1 cellular context compared by ENCODE assay signal in the genomic region with DNA sequence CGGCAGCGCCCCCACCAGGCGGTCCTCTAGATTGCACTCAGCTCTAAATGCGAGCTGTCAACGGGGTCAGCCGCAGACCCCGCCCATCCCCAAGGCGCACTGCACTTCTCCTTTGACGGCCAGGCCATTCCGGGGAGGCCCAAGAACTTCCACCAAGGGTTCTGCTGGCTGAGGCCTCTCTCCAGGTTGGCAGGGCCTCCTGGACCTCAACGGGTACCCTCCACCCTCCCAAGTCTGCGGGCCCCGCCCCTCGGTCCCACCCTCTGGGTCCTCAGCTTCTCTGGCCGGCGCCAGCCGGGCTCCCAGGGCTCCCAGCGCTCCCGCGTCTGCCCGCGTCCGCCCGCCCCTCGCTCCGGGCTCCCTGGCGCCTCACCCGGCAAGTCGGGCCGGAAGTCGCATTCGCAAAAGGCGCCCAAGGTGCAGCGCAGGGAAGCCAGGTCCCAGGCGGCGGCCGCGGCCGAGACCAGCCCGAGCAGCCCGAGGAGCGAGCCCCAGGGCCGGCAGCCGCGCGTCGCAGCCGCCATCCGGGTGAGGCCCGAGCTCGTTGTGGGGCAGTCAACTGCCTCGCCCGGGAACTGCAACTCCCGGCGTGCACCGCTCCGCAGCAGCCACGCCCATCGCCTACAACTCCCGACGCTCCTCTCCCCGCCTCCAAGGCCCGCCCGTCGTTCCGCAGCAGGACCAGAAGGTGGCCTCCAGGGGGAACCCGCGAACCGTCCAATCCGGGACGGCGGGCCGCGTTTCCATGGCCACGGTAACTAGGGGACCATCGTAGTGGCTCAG.
TF ChIP-seq lines count a peak whose summit lies in the region.

A gene (minus strand): TSS at position 548 of the 783 bp plus-strand sequence. CDS start 24 bp downstream, at position 524.

TF ChIP-seq in GM12878, 131 proteins besides CTCF, POLR2A, EP300 and RAD21 (continued from another document and continues in another):
- TF ChIP-seq, protein P1, sequence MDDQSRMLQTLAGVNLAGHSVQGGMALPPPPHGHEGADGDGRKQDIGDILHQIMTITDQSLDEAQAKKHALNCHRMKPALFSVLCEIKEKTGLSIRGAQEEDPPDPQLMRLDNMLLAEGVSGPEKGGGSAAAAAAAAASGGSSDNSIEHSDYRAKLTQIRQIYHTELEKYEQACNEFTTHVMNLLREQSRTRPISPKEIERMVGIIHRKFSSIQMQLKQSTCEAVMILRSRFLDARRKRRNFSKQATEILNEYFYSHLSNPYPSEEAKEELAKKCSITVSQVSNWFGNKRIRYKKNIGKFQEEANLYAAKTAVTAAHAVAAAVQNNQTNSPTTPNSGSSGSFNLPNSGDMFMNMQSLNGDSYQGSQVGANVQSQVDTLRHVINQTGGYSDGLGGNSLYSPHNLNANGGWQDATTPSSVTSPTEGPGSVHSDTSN (IDR thresholded peaks at IDR 0.05; ENCODE audit: insufficient replicate concordance, low read depth, low read length) = no peak
- no peak for TF ChIP-seq HDAC2 (IDR thresholded peaks at IDR 0.05)
- no peak for TF ChIP-seq MTA2 (IDR thresholded peaks at IDR 0.05; ENCODE audit: low read depth)
- no peak for TF ChIP-seq MTA3 (IDR thresholded peaks at IDR 0.05; ENCODE audit: borderline replicate concordance, low read length)
- no peak for TF ChIP-seq ASH2L (IDR thresholded peaks at IDR 0.05; ENCODE audit: borderline replicate concordance, low read depth)
- no peak for TF ChIP-seq IKZF2 (IDR thresholded peaks at IDR 0.05)
- peak; percentile 66; a peak in 3 of 4 replicates for TF ChIP-seq BHLHE40 (IDR thresholded peaks at IDR 0.05; ENCODE audit: borderline replicate concordance in 1 of 2, low read depth in 2 of 2, low read length in 1 of 2)
- TF ChIP-seq ZSCAN29 (IDR thresholded peaks at IDR 0.05) = no peak; the same call in 1 of the 2 replicates
- 0 out of 2 replicates have a peak, but pooled peaks have one; percentile 81 for TF ChIP-seq SIN3A (IDR thresholded peaks at IDR 0.05; ENCODE audit: low read depth, low read length)
- TF ChIP-seq CHD1 (IDR thresholded peaks at IDR 0.05; ENCODE audit: low read depth, low read length) = no peak
- TF ChIP-seq TAF1 (IDR thresholded peaks at IDR 0.05; ENCODE audit: borderline replicate concordance, low read depth, low read length) = peak; percentile 79; the same call in 1 of the 2 replicates
- TF ChIP-seq PAX5 (IDR thresholded peaks at IDR 0.05; ENCODE audit: borderline replicate concordance, low read depth, low read length) = peak; percentile 57; the same call in 1 of the 2 replicates
- TF ChIP-seq ZZZ3 (IDR thresholded peaks at IDR 0.05; ENCODE audit: control insufficient read depth, insufficient read length, low read depth) = no peak
- peak; percentile 86 for TF ChIP-seq RB1 (IDR thresholded peaks at IDR 0.05; ENCODE audit: borderline replicate concordance)
- peak; percentile 94 for TF ChIP-seq SIX5 (IDR thresholded peaks at IDR 0.05; ENCODE audit: low read depth, low read length, severe bottlenecking)
- 0 out of 2 replicates have a peak, but pooled peaks have one; percentile 15 for TF ChIP-seq IRF4 (IDR thresholded peaks at IDR 0.05; ENCODE audit: low read depth, low read length)
- peak; percentile 67 for TF ChIP-seq MEF2B (IDR thresholded peaks at IDR 0.05; ENCODE audit: partially characterized antibody, poor library complexity, severe bottlenecking)
- TF ChIP-seq, protein P2, sequence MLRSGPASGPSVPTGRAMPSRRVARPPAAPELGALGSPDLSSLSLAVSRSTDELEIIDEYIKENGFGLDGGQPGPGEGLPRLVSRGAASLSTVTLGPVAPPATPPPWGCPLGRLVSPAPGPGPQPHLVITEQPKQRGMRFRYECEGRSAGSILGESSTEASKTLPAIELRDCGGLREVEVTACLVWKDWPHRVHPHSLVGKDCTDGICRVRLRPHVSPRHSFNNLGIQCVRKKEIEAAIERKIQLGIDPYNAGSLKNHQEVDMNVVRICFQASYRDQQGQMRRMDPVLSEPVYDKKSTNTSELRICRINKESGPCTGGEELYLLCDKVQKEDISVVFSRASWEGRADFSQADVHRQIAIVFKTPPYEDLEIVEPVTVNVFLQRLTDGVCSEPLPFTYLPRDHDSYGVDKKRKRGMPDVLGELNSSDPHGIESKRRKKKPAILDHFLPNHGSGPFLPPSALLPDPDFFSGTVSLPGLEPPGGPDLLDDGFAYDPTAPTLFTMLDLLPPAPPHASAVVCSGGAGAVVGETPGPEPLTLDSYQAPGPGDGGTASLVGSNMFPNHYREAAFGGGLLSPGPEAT (IDR thresholded peaks at IDR 0.05; ENCODE audit: low read depth) = no peak
- TF ChIP-seq, protein P3, sequence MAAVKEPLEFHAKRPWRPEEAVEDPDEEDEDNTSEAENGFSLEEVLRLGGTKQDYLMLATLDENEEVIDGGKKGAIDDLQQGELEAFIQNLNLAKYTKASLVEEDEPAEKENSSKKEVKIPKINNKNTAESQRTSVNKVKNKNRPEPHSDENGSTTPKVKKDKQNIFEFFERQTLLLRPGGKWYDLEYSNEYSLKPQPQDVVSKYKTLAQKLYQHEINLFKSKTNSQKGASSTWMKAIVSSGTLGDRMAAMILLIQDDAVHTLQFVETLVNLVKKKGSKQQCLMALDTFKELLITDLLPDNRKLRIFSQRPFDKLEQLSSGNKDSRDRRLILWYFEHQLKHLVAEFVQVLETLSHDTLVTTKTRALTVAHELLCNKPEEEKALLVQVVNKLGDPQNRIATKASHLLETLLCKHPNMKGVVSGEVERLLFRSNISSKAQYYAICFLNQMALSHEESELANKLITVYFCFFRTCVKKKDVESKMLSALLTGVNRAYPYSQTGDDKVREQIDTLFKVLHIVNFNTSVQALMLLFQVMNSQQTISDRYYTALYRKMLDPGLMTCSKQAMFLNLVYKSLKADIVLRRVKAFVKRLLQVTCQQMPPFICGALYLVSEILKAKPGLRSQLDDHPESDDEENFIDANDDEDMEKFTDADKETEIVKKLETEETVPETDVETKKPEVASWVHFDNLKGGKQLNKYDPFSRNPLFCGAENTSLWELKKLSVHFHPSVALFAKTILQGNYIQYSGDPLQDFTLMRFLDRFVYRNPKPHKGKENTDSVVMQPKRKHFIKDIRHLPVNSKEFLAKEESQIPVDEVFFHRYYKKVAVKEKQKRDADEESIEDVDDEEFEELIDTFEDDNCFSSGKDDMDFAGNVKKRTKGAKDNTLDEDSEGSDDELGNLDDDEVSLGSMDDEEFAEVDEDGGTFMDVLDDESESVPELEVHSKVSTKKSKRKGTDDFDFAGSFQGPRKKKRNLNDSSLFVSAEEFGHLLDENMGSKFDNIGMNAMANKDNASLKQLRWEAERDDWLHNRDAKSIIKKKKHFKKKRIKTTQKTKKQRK (IDR thresholded peaks at IDR 0.05; ENCODE audit: low read depth, low read length) = no peak
- TF ChIP-seq BACH1 (IDR thresholded peaks at IDR 0.05; ENCODE audit: borderline replicate concordance) = peak; percentile 88
- peak; percentile 37 for TF ChIP-seq NBN (IDR thresholded peaks at IDR 0.05)
- TF ChIP-seq, protein P4, sequence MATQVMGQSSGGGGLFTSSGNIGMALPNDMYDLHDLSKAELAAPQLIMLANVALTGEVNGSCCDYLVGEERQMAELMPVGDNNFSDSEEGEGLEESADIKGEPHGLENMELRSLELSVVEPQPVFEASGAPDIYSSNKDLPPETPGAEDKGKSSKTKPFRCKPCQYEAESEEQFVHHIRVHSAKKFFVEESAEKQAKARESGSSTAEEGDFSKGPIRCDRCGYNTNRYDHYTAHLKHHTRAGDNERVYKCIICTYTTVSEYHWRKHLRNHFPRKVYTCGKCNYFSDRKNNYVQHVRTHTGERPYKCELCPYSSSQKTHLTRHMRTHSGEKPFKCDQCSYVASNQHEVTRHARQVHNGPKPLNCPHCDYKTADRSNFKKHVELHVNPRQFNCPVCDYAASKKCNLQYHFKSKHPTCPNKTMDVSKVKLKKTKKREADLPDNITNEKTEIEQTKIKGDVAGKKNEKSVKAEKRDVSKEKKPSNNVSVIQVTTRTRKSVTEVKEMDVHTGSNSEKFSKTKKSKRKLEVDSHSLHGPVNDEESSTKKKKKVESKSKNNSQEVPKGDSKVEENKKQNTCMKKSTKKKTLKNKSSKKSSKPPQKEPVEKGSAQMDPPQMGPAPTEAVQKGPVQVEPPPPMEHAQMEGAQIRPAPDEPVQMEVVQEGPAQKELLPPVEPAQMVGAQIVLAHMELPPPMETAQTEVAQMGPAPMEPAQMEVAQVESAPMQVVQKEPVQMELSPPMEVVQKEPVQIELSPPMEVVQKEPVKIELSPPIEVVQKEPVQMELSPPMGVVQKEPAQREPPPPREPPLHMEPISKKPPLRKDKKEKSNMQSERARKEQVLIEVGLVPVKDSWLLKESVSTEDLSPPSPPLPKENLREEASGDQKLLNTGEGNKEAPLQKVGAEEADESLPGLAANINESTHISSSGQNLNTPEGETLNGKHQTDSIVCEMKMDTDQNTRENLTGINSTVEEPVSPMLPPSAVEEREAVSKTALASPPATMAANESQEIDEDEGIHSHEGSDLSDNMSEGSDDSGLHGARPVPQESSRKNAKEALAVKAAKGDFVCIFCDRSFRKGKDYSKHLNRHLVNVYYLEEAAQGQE (IDR thresholded peaks at IDR 0.05; ENCODE audit: low read depth, low read length) = no peak
- TF ChIP-seq, protein P5, sequence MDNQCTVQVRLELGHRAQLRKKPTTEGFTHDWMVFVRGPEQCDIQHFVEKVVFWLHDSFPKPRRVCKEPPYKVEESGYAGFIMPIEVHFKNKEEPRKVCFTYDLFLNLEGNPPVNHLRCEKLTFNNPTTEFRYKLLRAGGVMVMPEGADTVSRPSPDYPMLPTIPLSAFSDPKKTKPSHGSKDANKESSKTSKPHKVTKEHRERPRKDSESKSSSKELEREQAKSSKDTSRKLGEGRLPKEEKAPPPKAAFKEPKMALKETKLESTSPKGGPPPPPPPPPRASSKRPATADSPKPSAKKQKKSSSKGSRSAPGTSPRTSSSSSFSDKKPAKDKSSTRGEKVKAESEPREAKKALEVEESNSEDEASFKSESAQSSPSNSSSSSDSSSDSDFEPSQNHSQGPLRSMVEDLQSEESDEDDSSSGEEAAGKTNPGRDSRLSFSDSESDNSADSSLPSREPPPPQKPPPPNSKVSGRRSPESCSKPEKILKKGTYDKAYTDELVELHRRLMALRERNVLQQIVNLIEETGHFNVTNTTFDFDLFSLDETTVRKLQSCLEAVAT (IDR thresholded peaks at IDR 0.05) = no peak
- TF ChIP-seq, protein P6, sequence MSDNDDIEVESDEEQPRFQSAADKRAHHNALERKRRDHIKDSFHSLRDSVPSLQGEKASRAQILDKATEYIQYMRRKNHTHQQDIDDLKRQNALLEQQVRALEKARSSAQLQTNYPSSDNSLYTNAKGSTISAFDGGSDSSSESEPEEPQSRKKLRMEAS (IDR thresholded peaks at IDR 0.05; ENCODE audit: low read depth, low read length) = peak; percentile 69
- peak; percentile 80 for TF ChIP-seq FOXM1 (IDR thresholded peaks at IDR 0.05; ENCODE audit: low read depth, low read length)
- TF ChIP-seq, protein P7, sequence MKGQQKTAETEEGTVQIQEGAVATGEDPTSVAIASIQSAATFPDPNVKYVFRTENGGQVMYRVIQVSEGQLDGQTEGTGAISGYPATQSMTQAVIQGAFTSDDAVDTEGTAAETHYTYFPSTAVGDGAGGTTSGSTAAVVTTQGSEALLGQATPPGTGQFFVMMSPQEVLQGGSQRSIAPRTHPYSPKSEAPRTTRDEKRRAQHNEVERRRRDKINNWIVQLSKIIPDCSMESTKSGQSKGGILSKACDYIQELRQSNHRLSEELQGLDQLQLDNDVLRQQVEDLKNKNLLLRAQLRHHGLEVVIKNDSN (IDR thresholded peaks at IDR 0.05; ENCODE audit: borderline replicate concordance, extremely low read length, insufficient read depth, low read depth, low read length) = no peak
- TF ChIP-seq ATF7 (IDR thresholded peaks at IDR 0.05; ENCODE audit: low read depth) = no peak
- TF ChIP-seq DPF2 (IDR thresholded peaks at IDR 0.05) = peak; percentile 79
- TF ChIP-seq, protein P8, sequence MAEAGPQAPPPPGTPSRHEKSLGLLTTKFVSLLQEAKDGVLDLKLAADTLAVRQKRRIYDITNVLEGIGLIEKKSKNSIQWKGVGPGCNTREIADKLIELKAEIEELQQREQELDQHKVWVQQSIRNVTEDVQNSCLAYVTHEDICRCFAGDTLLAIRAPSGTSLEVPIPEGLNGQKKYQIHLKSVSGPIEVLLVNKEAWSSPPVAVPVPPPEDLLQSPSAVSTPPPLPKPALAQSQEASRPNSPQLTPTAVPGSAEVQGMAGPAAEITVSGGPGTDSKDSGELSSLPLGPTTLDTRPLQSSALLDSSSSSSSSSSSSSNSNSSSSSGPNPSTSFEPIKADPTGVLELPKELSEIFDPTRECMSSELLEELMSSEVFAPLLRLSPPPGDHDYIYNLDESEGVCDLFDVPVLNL (IDR thresholded peaks at IDR 0.05; ENCODE audit: low read depth, low read length) = no peak
- TF ChIP-seq, protein P9, sequence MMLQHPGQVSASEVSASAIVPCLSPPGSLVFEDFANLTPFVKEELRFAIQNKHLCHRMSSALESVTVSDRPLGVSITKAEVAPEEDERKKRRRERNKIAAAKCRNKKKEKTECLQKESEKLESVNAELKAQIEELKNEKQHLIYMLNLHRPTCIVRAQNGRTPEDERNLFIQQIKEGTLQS (IDR thresholded peaks at IDR 0.05; ENCODE audit: borderline replicate concordance, extremely low read depth, low read depth, low read length) = no peak
- TF ChIP-seq, protein P10, sequence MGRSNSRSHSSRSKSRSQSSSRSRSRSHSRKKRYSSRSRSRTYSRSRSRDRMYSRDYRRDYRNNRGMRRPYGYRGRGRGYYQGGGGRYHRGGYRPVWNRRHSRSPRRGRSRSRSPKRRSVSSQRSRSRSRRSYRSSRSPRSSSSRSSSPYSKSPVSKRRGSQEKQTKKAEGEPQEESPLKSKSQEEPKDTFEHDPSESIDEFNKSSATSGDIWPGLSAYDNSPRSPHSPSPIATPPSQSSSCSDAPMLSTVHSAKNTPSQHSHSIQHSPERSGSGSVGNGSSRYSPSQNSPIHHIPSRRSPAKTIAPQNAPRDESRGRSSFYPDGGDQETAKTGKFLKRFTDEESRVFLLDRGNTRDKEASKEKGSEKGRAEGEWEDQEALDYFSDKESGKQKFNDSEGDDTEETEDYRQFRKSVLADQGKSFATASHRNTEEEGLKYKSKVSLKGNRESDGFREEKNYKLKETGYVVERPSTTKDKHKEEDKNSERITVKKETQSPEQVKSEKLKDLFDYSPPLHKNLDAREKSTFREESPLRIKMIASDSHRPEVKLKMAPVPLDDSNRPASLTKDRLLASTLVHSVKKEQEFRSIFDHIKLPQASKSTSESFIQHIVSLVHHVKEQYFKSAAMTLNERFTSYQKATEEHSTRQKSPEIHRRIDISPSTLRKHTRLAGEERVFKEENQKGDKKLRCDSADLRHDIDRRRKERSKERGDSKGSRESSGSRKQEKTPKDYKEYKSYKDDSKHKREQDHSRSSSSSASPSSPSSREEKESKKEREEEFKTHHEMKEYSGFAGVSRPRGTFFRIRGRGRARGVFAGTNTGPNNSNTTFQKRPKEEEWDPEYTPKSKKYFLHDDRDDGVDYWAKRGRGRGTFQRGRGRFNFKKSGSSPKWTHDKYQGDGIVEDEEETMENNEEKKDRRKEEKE (IDR thresholded peaks at IDR 0.05) = no peak
